Comparison of ENCODE assay signal across 24 cellular contexts in genomic region chr10:48458662-48459048, GRCh38.
"Had no signal": no experiment of that assay in that cellular context is flagged by ENCODE, and none has a peak within 500 bp of the region (broad histone marks: within the 10 kb centered on the region; RNA-seq: fewer than 3 reads in every experiment).

No MANE protein-coding gene starts in this region.

- H3K4me3 ChIP-seq: hepatocyte, left lung, lung, pancreas, right lobe of liver, tibial artery, vagina had no signal

- H3K27ac ChIP-seq: hepatocyte, left lung, pancreas, right lobe of liver, tibial artery, vagina had no signal

- H3K4me3 Mint-ChIP-seq: activated CD4-positive, alpha-beta memory T cell treated with anti-CD3 and anti-CD28 coated beads for 36 hours; activated CD4-positive, alpha-beta T cell treated with anti-CD3 and anti-CD28 coated beads for 36 hours; activated naive CD4-positive, alpha-beta T cell treated with anti-CD3 and anti-CD28 coated beads, Interleukin-2, amount 50 U/mL, for 24 hours; brain; immature natural killer cell; stimulated activated effector memory CD8-positive, alpha-beta T cell treated with anti-CD3 and anti-CD28 coated beads, Interleukin-12 subunit alpha, Interleukin-12 subunit beta, amount 100 ng/mL, for 72 hours; stimulated activated naive CD8-positive, alpha-beta T cell treated with anti-CD3 and anti-CD28 coated beads, Interleukin-15, amount 100 ng/mL, for 72 hours; T-cell; T-helper 2 cell treated with Interferon-gamma antibody and Interleukin-4, amounts not matched to agents 5 μg/mL and 100 μg/mL, for 36 hours had no signal

- H3K4me1 ChIP-seq: pancreas, right lobe of liver, vagina had no signal

- DNase-seq: activated CD4-positive, alpha-beta T cell treated with anti-CD3 and anti-CD28 coated beads for 36 hours; anterior cingulate cortex; dermis blood vessel endothelial cell; effector memory CD4-positive, alpha-beta T cell; glutamatergic neuron; immature natural killer cell; kidney glomerular epithelial cell; left lung; naive thymus-derived CD4-positive, alpha-beta T cell; small intestine; stimulated activated CD4-positive, alpha-beta T cell treated with anti-CD3 and anti-CD28 coated beads, Interleukin-2, amount 100 ng/mL, for 24 hours; tibial artery had no signal

- H3K79me2 ChIP-seq: hepatocyte had no signal

- H3K27me3 Mint-ChIP-seq: activated CD4-positive, alpha-beta memory T cell treated with anti-CD3 and anti-CD28 coated beads for 36 hours; activated CD4-positive, alpha-beta T cell treated with anti-CD3 and anti-CD28 coated beads for 36 hours; activated naive CD4-positive, alpha-beta T cell treated with anti-CD3 and anti-CD28 coated beads, Interleukin-2, amount 50 U/mL, for 24 hours; brain; naive thymus-derived CD4-positive, alpha-beta T cell had no signal

- H3K4me2 ChIP-seq: hepatocyte had no signal

- H3K9me3 Mint-ChIP-seq: activated CD4-positive, alpha-beta memory T cell treated with anti-CD3 and anti-CD28 coated beads for 36 hours; activated naive CD4-positive, alpha-beta T cell treated with anti-CD3 and anti-CD28 coated beads, Interleukin-2, amount 50 U/mL, for 24 hours; brain; immature natural killer cell; stimulated activated effector memory CD8-positive, alpha-beta T cell treated with anti-CD3 and anti-CD28 coated beads, Interleukin-12 subunit alpha, Interleukin-12 subunit beta, amount 100 ng/mL, for 72 hours; stimulated activated naive CD8-positive, alpha-beta T cell treated with anti-CD3 and anti-CD28 coated beads, Interleukin-15, amount 100 ng/mL, for 72 hours; T-cell; T-helper 2 cell treated with Interferon-gamma antibody and Interleukin-4, amounts not matched to agents 5 μg/mL and 100 μg/mL, for 36 hours had no signal

- H3K36me3 Mint-ChIP-seq: activated CD4-positive, alpha-beta memory T cell treated with anti-CD3 and anti-CD28 coated beads for 36 hours; activated naive CD4-positive, alpha-beta T cell treated with anti-CD3 and anti-CD28 coated beads, Interleukin-2, amount 50 U/mL, for 24 hours; brain; immature natural killer cell; naive thymus-derived CD4-positive, alpha-beta T cell; stimulated activated effector memory CD8-positive, alpha-beta T cell treated with anti-CD3 and anti-CD28 coated beads, Interleukin-12 subunit alpha, Interleukin-12 subunit beta, amount 100 ng/mL, for 72 hours; T-cell had no signal

- H3K27me3 ChIP-seq: hepatocyte, pancreas, right lobe of liver, tibial artery, vagina had no signal

- H3K27ac Mint-ChIP-seq: activated CD4-positive, alpha-beta memory T cell treated with anti-CD3 and anti-CD28 coated beads for 36 hours; activated CD4-positive, alpha-beta T cell treated with anti-CD3 and anti-CD28 coated beads for 36 hours; activated naive CD4-positive, alpha-beta T cell treated with anti-CD3 and anti-CD28 coated beads, Interleukin-2, amount 50 U/mL, for 24 hours; brain; immature natural killer cell; naive thymus-derived CD4-positive, alpha-beta T cell; stimulated activated effector memory CD8-positive, alpha-beta T cell treated with anti-CD3 and anti-CD28 coated beads, Interleukin-12 subunit alpha, Interleukin-12 subunit beta, amount 100 ng/mL, for 72 hours; stimulated activated naive CD8-positive, alpha-beta T cell treated with anti-CD3 and anti-CD28 coated beads, Interleukin-15, amount 100 ng/mL, for 72 hours; T-cell; T-helper 2 cell treated with Interferon-gamma antibody and Interleukin-4, amounts not matched to agents 5 μg/mL and 100 μg/mL, for 36 hours had no signal

- H3K36me3 ChIP-seq: left lung, pancreas, right lobe of liver, tibial artery, vagina had no signal

- H3K4me1 Mint-ChIP-seq: activated CD4-positive, alpha-beta T cell treated with anti-CD3 and anti-CD28 coated beads for 36 hours; activated naive CD4-positive, alpha-beta T cell treated with anti-CD3 and anti-CD28 coated beads, Interleukin-2, amount 50 U/mL, for 24 hours; immature natural killer cell; naive thymus-derived CD4-positive, alpha-beta T cell; stimulated activated effector memory CD8-positive, alpha-beta T cell treated with anti-CD3 and anti-CD28 coated beads, Interleukin-12 subunit alpha, Interleukin-12 subunit beta, amount 100 ng/mL, for 72 hours; stimulated activated naive CD8-positive, alpha-beta T cell treated with anti-CD3 and anti-CD28 coated beads, Interleukin-15, amount 100 ng/mL, for 72 hours; T-cell had no signal

- H3K9me3 ChIP-seq: left lung, pancreas, right lobe of liver, tibial artery, vagina had no signal

- H2AFZ ChIP-seq: hepatocyte had no signal
